In genomic region chr2:219560037-219560892, GRCh38 we compare ENCODE assay signal across 8 cellular contexts. TPM values are rescaled to one million over a fixed set of nuclear protein-coding genes. Genes with fewer than 3 reads are reported as not detected.
DNase-seq lines count a peak whose midpoint lies in the region; ATAC-seq and TF ChIP-seq lines count a peak whose summit lies in the region.

No MANE protein-coding gene starts in this region.

- H3K27me3 Mint-ChIP-seq in activated CD8-positive, alpha-beta T cell treated with anti-CD3 and anti-CD28 coated beads for 36 hours: peaks cover 6% of the 10 kb centered on the region

- no peak overlapping the region for H3K27ac Mint-ChIP-seq in activated CD8-positive, alpha-beta T cell treated with anti-CD3 and anti-CD28 coated beads for 36 hours

- intact Hi-C loops in activated CD8-positive, alpha-beta T cell treated with anti-CD3 and anti-CD28 coated beads for 36 hours (cut with micrococcal nuclease): no loop called here
- intact Hi-C loops in sciatic nerve (cut with DNase I): no loop called here

- POLR2A ChIA-PET in activated CD8-positive, alpha-beta T cell treated with anti-CD3 and anti-CD28 coated beads for 36 hours (lab: Charles Lee): interaction anchor here (1.1 kb wide), 1 partner anchor 11 kb away, joined by 3 read pairs; the partner anchor contains the start of gene OBSL1

- no peaks in the 10 kb centered on the region for H3K36me3 Mint-ChIP-seq in activated CD8-positive, alpha-beta T cell treated with anti-CD3 and anti-CD28 coated beads for 36 hours (ENCODE audit: low read depth)

- DNase-seq in AG08396 (ENCODE audit: low spot score) (peak; percentile 62), iPS-NIHi11 (ENCODE audit: low spot score) (peak; percentile 74), sciatic nerve (ENCODE audit: low spot score) (no peak), dedifferentiated amniotic fluid mesenchymal stem cell (ENCODE audit: extremely low spot score) (no peak), NCI-H2196 (lab: John Stamatoyannopoulos, UW; ENCODE audit: unreplicated experiment) (no peak)
- no peak for DNase-seq in activated CD8-positive, alpha-beta T cell treated with anti-CD3 and anti-CD28 coated beads for 36 hours
- no peak for DNase-seq in stimulated activated CD4-positive, alpha-beta T cell treated with anti-CD3 and anti-CD28 coated beads, Interleukin-15, amount 100 ng/mL, for 24 hours

- ATAC-seq in GM19043 (IDR thresholded peaks at IDR 0.05; ENCODE audit: low read depth, unreplicated experiment) (peak; percentile 48), sciatic nerve (no peak)
- peak; percentile 79 for ATAC-seq in activated CD8-positive, alpha-beta T cell treated with anti-CD3 and anti-CD28 coated beads for 36 hours

- H3K4me1 Mint-ChIP-seq in activated CD8-positive, alpha-beta T cell treated with anti-CD3 and anti-CD28 coated beads for 36 hours (ENCODE audit: low read depth): no peaks in the 10 kb centered on the region

- CTCF ChIA-PET in activated CD8-positive, alpha-beta T cell treated with anti-CD3 and anti-CD28 coated beads for 36 hours (lab: Charles Lee): interaction anchor here (0.6 to 2.7 kb wide), 50 partner anchors 9 to 172 kb away, joined by 3 to 26 read pairs (median 5); partner anchors contain the start of genes CHPF, DNPEP, GMPPA and INHA

- no peaks in the 10 kb centered on the region for H3K9me3 Mint-ChIP-seq in activated CD8-positive, alpha-beta T cell treated with anti-CD3 and anti-CD28 coated beads for 36 hours

- peak; percentile 81 for TF ChIP-seq CTCF in activated CD8-positive, alpha-beta T cell treated with anti-CD3 and anti-CD28 coated beads for 36 hours (IDR thresholded peaks at IDR 0.05)

- no peak overlapping the region for H3K4me3 Mint-ChIP-seq in activated CD8-positive, alpha-beta T cell treated with anti-CD3 and anti-CD28 coated beads for 36 hours

RNA-seq across cellular contexts. Expression of gene OBSL1, which starts 11.1 kb away (rescaled TPM):
- total RNA-seq in activated CD8-positive, alpha-beta T cell treated with anti-CD3 and anti-CD28 coated beads for 36 hours: 1 to 10 TPM; 1.3 to 1.4 TPM
- 85.2 TPM for total RNA-seq in sciatic nerve

RNA-seq across cellular contexts. Expression of gene INHA, which starts 11.8 kb away (rescaled TPM):
- total RNA-seq in activated CD8-positive, alpha-beta T cell treated with anti-CD3 and anti-CD28 coated beads for 36 hours: not detected
- 0.53 TPM for total RNA-seq in sciatic nerve

RNA-seq across cellular contexts. Expression of gene TMEM198, which starts 16.4 kb away (rescaled TPM):
- 1 to 10 TPM; 2.1 to 2.2 TPM for total RNA-seq in activated CD8-positive, alpha-beta T cell treated with anti-CD3 and anti-CD28 coated beads for 36 hours
- total RNA-seq in sciatic nerve: 2.1 TPM

RNA-seq across cellular contexts. Expression of gene CHPF, which starts 16.7 kb away (rescaled TPM):
- total RNA-seq in activated CD8-positive, alpha-beta T cell treated with anti-CD3 and anti-CD28 coated beads for 36 hours: 10 to 100 TPM; 16.6 to 18.4 TPM
- 33.4 TPM for total RNA-seq in sciatic nerve

RNA-seq across cellular contexts. Expression of gene STK11IP, which starts 37.4 kb away (rescaled TPM):
- 10 to 100 TPM; 26.4 to 27.5 TPM for total RNA-seq in activated CD8-positive, alpha-beta T cell treated with anti-CD3 and anti-CD28 coated beads for 36 hours
- 58.5 TPM for total RNA-seq in sciatic nerve

Comparison
In these comparisons a context has a peak if more than half of its experiments do, and no peak if none do; other contexts are left out.
1. DNase-seq: peak in AG08396 (single experiment) and iPS-NIHi11 (single experiment); none in activated CD8-positive, alpha-beta T cell treated with anti-CD3 and anti-CD28 coated beads for 36 hours (single experiment), sciatic nerve (single experiment), dedifferentiated amniotic fluid mesenchymal stem cell (single experiment), stimulated activated CD4-positive, alpha-beta T cell treated with anti-CD3 and anti-CD28 coated beads, Interleukin-15, amount 100 ng/mL, for 24 hours (single experiment) and NCI-H2196 (single experiment).
2. RNA of gene OBSL1, which starts 11.1 kb away (total RNA-seq): 85.2 TPM in sciatic nerve (single experiment); 1.3 to 1.4 TPM in activated CD8-positive, alpha-beta T cell treated with anti-CD3 and anti-CD28 coated beads for 36 hours; every median in the first group is over 10 times any median in the second.